ENCODE assay signal across 13 cellular contexts in genomic region chr11:26778000-26778757, GRCh38. TPM values are rescaled to one million over a fixed set of nuclear protein-coding genes. Genes with fewer than 3 reads are reported as not detected.
DNase-seq lines count a peak whose midpoint lies in the region; ATAC-seq and TF ChIP-seq lines count a peak whose summit lies in the region.
"Had no signal": no experiment of that assay in that cellular context is flagged by ENCODE, and none has a peak within 500 bp of the region (broad histone marks: within the 10 kb centered on the region; RNA-seq: fewer than 3 reads in every experiment).

No MANE protein-coding gene starts in this region.

- no peak for TF ChIP-seq EP300 in esophagus muscularis mucosa (IDR thresholded peaks at IDR 0.05)

- in situ Hi-C loops in G401 (cut with HindIII; ENCODE audit: low sequenced_read_pairs): no loop called here
- in situ Hi-C loops in mammary epithelial cell (cut with MboI; ENCODE audit: low sequenced_read_pairs in 2 of 2): no loop called here

- H3K4me2 ChIP-seq in mammary epithelial cell (ENCODE audit: insufficient read depth, low read depth, low read length): peak overlapping the region; percentile 58

- CTCF ChIA-PET in mammary epithelial cell (lab: Charles Lee; ENCODE audit: low non-redundant PET): no interaction called here

- BruUV-seq in mammary epithelial cell (replicated peaks; lab: Mats Ljungman, UMichigan): no TSS peak

- ATAC-seq in omental fat pad (ENCODE audit: low FRiP score) (peak; percentile 92), HG02884 (IDR thresholded peaks at IDR 0.05; ENCODE audit: unreplicated experiment) (no peak), GM18520 (IDR thresholded peaks at IDR 0.05; ENCODE audit: unreplicated experiment) (no peak)

- H3K4me1 ChIP-seq in mammary epithelial cell (ENCODE audit: insufficient read depth, low read length) (peaks cover 6% of the 10 kb centered on the region), esophagus muscularis mucosa (peaks cover 0 to 26% (median 23%) of the 10 kb centered on the region in 4 donors)

- no peaks in the 10 kb centered on the region for H3K9me3 ChIP-seq in mammary epithelial cell (replicated peaks; ENCODE audit: insufficient read depth, low read length)
- H3K9me3 ChIP-seq in esophagus muscularis mucosa: no peaks in the 10 kb centered on the region
- H3K9me3 ChIP-seq: thoracic aorta had no signal

- no peak for TF ChIP-seq POLR2A in esophagus muscularis mucosa (IDR thresholded peaks at IDR 0.05; ENCODE audit: low read depth)

- WGBS in mammary epithelial cell (ENCODE audit: low coverage, missing lambda C conversion rate): 30% methylated on average over 8 of the region's 8 CpGs
- WGBS in esophagus muscularis mucosa: 64% methylated on average over 8 of the region's 8 CpGs

- no peaks in the 10 kb centered on the region for H3K27me3 ChIP-seq in mammary epithelial cell (ENCODE audit: insufficient read depth, low read length)
- H3K27me3 ChIP-seq in esophagus muscularis mucosa: no peaks in the 10 kb centered on the region

- H4K20me1 ChIP-seq in mammary epithelial cell (ENCODE audit: insufficient read depth, low read length): no peaks in the 10 kb centered on the region

- H3K79me2 ChIP-seq in mammary epithelial cell (ENCODE audit: insufficient read depth, low read length): no peaks in the 10 kb centered on the region

- dilution Hi-C loops in mammary epithelial cell (cut with HindIII; ENCODE audit: low sequenced_read_pairs): no loop called here

- H3K27ac ChIP-seq in mammary epithelial cell (ENCODE audit: insufficient read depth, low read depth, low read length): no peak overlapping the region
- peak overlapping the region in 1 of 4 donors; percentile 8 for H3K27ac ChIP-seq in esophagus muscularis mucosa (replicated peaks in 1 of 4)
- H3K27ac ChIP-seq: thoracic aorta had no signal

- intact Hi-C loops in mammary epithelial cell (cut with micrococcal nuclease) (no loop called here), esophagus muscularis mucosa (cut with DNase I) (no loop called here)

- peak overlapping the region; percentile 81 for H2AFZ ChIP-seq in mammary epithelial cell (ENCODE audit: low read depth, low read length)

- H3K9ac ChIP-seq in mammary epithelial cell (ENCODE audit: insufficient read depth, low read length): no peak overlapping the region

- H3K36me3 ChIP-seq in mammary epithelial cell (ENCODE audit: insufficient read depth, low read length) (no peaks in the 10 kb centered on the region), esophagus muscularis mucosa (no peaks in the 10 kb centered on the region)
- H3K36me3 ChIP-seq: thoracic aorta had no signal

- H3K4me3 ChIP-seq in mammary epithelial cell (replicated peaks in 1 of 3; ENCODE audit: insufficient read depth in 1 of 3, low read depth in 2 of 3, low read length in 3 of 3): no peak overlapping the region
- no peak overlapping the region for H3K4me3 ChIP-seq in esophagus muscularis mucosa
- H3K4me3 ChIP-seq: thoracic aorta had no signal

- DNase-seq in G401 (ENCODE audit: low spot score): peak; percentile 20
- DNase-seq in M059J (ENCODE audit: low read depth): peak; percentile 10
- DNase-seq in mammary epithelial cell: peak; percentile 84
- no peak for DNase-seq in omental fat pad (ENCODE audit: low spot score)
- no peak for DNase-seq in esophagus muscularis mucosa (ENCODE audit: extremely low spot score)
- no peak for DNase-seq in NCI-H510A (lab: John Stamatoyannopoulos, UW)
- DNase-seq: activated CD4-positive, CD25-positive, alpha-beta regulatory T cell treated with anti-CD3 and anti-CD28 coated beads, Interleukin-2, amount 50 U/mL, for 72 hours; activated naive CD4-positive, alpha-beta T cell; GOT3 had no signal

- TF ChIP-seq CTCF in mammary epithelial cell (conservative IDR thresholded peaks at IDR 0.05 in 1 of 2, IDR thresholded peaks at IDR 0.05 in 1 of 2; ENCODE audit: extremely low read depth in 1 of 2, insufficient read depth in 1 of 2, low read depth in 1 of 2, low read length in 2 of 2) (no peak), omental fat pad (IDR thresholded peaks at IDR 0.05) (no peak), esophagus muscularis mucosa (IDR thresholded peaks at IDR 0.05) (no peak)

RNA-seq across cellular contexts. Expression of gene SLC5A12, which starts 56.3 kb away (rescaled TPM):
- total RNA-seq in G401 (2014; rRNA removed; shearing (Covaris generic)): not detected in 2 replicates
- total RNA-seq in M059J (2014; rRNA removed; shearing (Covaris generic)): 0.47 TPM in 1 of 2 replicates, not detected in the other
- not detected for total RNA-seq in mammary epithelial cell
- polyA plus RNA-seq in mammary epithelial cell: not detected
- polyA minus RNA-seq in mammary epithelial cell: not detected
- total RNA-seq in omental fat pad: not detected
- total RNA-seq in esophagus muscularis mucosa: not detected
- total RNA-seq: pulmonary artery endothelial cell had no signal

Comparison
In these comparisons a context has a peak if more than half of its experiments do, and no peak if none do; other contexts are left out.
1. DNase-seq: peak in G401 (single experiment), M059J (single experiment) and mammary epithelial cell (single experiment); none in omental fat pad (single experiment), esophagus muscularis mucosa (single experiment) and NCI-H510A (single experiment).